ENCODE assay signal across 20 cellular contexts in genomic region chr5:32100903-32101302, GRCh38.
"Had no signal": no experiment of that assay in that cellular context is flagged by ENCODE, and none has a peak within 500 bp of the region (broad histone marks: within the 10 kb centered on the region; RNA-seq: fewer than 3 reads in every experiment).

No MANE protein-coding gene starts in this region.

- H3K9me3 Mint-ChIP-seq: activated T-helper 1 cell treated with anti-CD3 and anti-CD28 coated beads, Interleukin-12 subunit alpha, Interleukin-12 subunit beta, Interleukin-2, Interleukin-4 antibody, amounts not matched to agents 30 ng/mL and 10 ng/mL and 1 ng/mL, durations not matched to agents 14 hours and 24 hours and 36 hours; naive B cell; stimulated activated naive CD8-positive, alpha-beta T cell treated with anti-CD3 and anti-CD28 coated beads, Interleukin-15, Interleukin-2, amounts not matched to agents 100 ng/mL and 50 ng/mL, for 24 hours; type B pancreatic cell had no signal

- H3K36me3 ChIP-seq: ovary had no signal

- DNase-seq: activated CD4-positive, alpha-beta T cell treated with anti-CD3 and anti-CD28 coated beads for 1 hour; activated naive CD4-positive, alpha-beta T cell; brain microvascular endothelial cell; cortex of kidney; effector CD4-positive, alpha-beta T cell; left cardiac atrium; naive B cell; ovary; psoas muscle; right cardiac atrium; stimulated activated CD4-positive, alpha-beta T cell treated with anti-CD3 and anti-CD28 coated beads, Interleukin-15, amount 100 ng/mL, for 24 hours; stimulated activated CD4-positive, alpha-beta T cell treated with anti-CD3 and anti-CD28 coated beads, Interleukin-2, amount 100 ng/mL, for 48 hours; T-helper 17 cell had no signal

- H3K27ac ChIP-seq: brain microvascular endothelial cell, hepatocyte, ovary, psoas muscle, suprapubic skin, VCaP had no signal

- H3K4me3 ChIP-seq: hepatocyte, ovary, psoas muscle, skin epidermis, suprapubic skin had no signal

- H3K4me1 ChIP-seq: psoas muscle, suprapubic skin had no signal

- H3K79me2 ChIP-seq: hepatocyte had no signal

- H3K27me3 ChIP-seq: brain microvascular endothelial cell, hepatocyte, ovary, suprapubic skin had no signal

- H3K36me3 Mint-ChIP-seq: naive B cell had no signal

- ATAC-seq: psoas muscle, T-helper 17 cell had no signal

- H3K9me3 ChIP-seq: ovary, psoas muscle, suprapubic skin had no signal

- H3K4me2 ChIP-seq: hepatocyte had no signal

- H3K4me3 Mint-ChIP-seq: activated T-helper 1 cell treated with anti-CD3 and anti-CD28 coated beads, Interleukin-12 subunit alpha, Interleukin-12 subunit beta, Interleukin-2, Interleukin-4 antibody, amounts not matched to agents 30 ng/mL and 10 ng/mL and 1 ng/mL, durations not matched to agents 14 hours and 24 hours and 36 hours; naive B cell; stimulated activated naive CD8-positive, alpha-beta T cell treated with anti-CD3 and anti-CD28 coated beads, Interleukin-15, Interleukin-2, amounts not matched to agents 100 ng/mL and 50 ng/mL, for 24 hours; T-helper 17 cell; type B pancreatic cell had no signal

- H3K4me1 Mint-ChIP-seq: naive B cell, T-helper 17 cell had no signal

- H3K27ac Mint-ChIP-seq: activated T-helper 1 cell treated with anti-CD3 and anti-CD28 coated beads, Interleukin-12 subunit alpha, Interleukin-12 subunit beta, Interleukin-2, Interleukin-4 antibody, amounts not matched to agents 30 ng/mL and 10 ng/mL and 1 ng/mL, durations not matched to agents 14 hours and 24 hours and 36 hours; stimulated activated naive CD8-positive, alpha-beta T cell treated with anti-CD3 and anti-CD28 coated beads, Interleukin-15, Interleukin-2, amounts not matched to agents 100 ng/mL and 50 ng/mL, for 24 hours; T-helper 17 cell; type B pancreatic cell had no signal

- H3K27me3 Mint-ChIP-seq: naive B cell; stimulated activated naive CD8-positive, alpha-beta T cell treated with anti-CD3 and anti-CD28 coated beads, Interleukin-15, Interleukin-2, amounts not matched to agents 100 ng/mL and 50 ng/mL, for 24 hours; T-helper 17 cell; type B pancreatic cell had no signal

- H2AFZ ChIP-seq: hepatocyte had no signal
